ENCODE assay signal across 11 cellular contexts in genomic region chr6:146850238-146850896, GRCh38.
DNase-seq lines count a peak whose midpoint lies in the region; ATAC-seq and TF ChIP-seq lines count a peak whose summit lies in the region.
"Had no signal": no experiment of that assay in that cellular context is flagged by ENCODE, and none has a peak within 500 bp of the region (broad histone marks: within the 10 kb centered on the region; RNA-seq: fewer than 3 reads in every experiment).

No MANE protein-coding gene starts in this region.

- WGBS in mesendoderm (ENCODE audit: extremely low coverage, insufficient coverage, low lambda C conversion rate), result no CpG with 5 or more reads among the region's 6 CpGs

- no peak overlapping the region for H3K23ac ChIP-seq in mesendoderm (ENCODE audit: low read length)

- H3K36me3 ChIP-seq in mesendoderm (ENCODE audit: control insufficient read depth, insufficient read depth, low read length), result no peaks in the 10 kb centered on the region
- H3K36me3 ChIP-seq: transverse colon had no signal

- H2AK5ac ChIP-seq in mesendoderm (ENCODE audit: low read length), result no peak overlapping the region

- H3K18ac ChIP-seq in mesendoderm (ENCODE audit: low read length), result no peak overlapping the region

- CTCF ChIA-PET in Calu3 (lab: Charles Lee), result no interaction called here

- no peaks in the 10 kb centered on the region for H3K79me2 ChIP-seq in mesendoderm (ENCODE audit: control insufficient read depth, insufficient read depth, low read length)

- intact Hi-C loops in Calu3 (cut with micrococcal nuclease; ENCODE audit: unreplicated experiment), result no loop called here

- H3K9me3 Mint-ChIP-seq in Calu3 (ENCODE audit: low read depth, unreplicated experiment) (peaks cover 2% of the 10 kb centered on the region), progenitor cell of endocrine pancreas (ENCODE audit: low read depth) (peaks cover 20% of the 10 kb centered on the region)

- no peaks in the 10 kb centered on the region for H3K36me3 Mint-ChIP-seq in Calu3 (ENCODE audit: insufficient read depth, unreplicated experiment)
- peaks cover 3% of the 10 kb centered on the region for H3K36me3 Mint-ChIP-seq in progenitor cell of endocrine pancreas (ENCODE audit: insufficient read depth)

- no peak overlapping the region for H4K5ac ChIP-seq in mesendoderm (ENCODE audit: low read length)

- DNase-seq in EH (ENCODE audit: low read depth) (peak; percentile 73), amniotic epithelial cell (ENCODE audit: low read depth) (peak; percentile 94), mesendoderm (peak; percentile 31), GM10266 (ENCODE audit: extremely low spot score) (no peak), Calu3 (no peak), progenitor cell of endocrine pancreas (ENCODE audit: low spot score, unreplicated experiment) (no peak), NCI-H526 (lab: John Stamatoyannopoulos, UW) (no peak)
- DNase-seq: activated CD8-positive, alpha-beta memory T cell treated with anti-CD3 and anti-CD28 coated beads, Interleukin-2, amount 10 ng/mL, durations not matched to agents 7 days and 5 days; transverse colon had no signal

- H3K4me3 ChIP-seq in mesendoderm (ENCODE audit: low read length), result no peak overlapping the region
- H3K4me3 ChIP-seq: transverse colon had no signal

- no peak overlapping the region for H4K8ac ChIP-seq in mesendoderm (ENCODE audit: low read depth, low read length)

- no peak overlapping the region for H2BK120ac ChIP-seq in mesendoderm (ENCODE audit: low read depth, low read length)

- H2BK5ac ChIP-seq in mesendoderm (ENCODE audit: low read length), result no peak overlapping the region

- H3K9ac ChIP-seq in mesendoderm (ENCODE audit: low read length), result no peak overlapping the region

- H3K4me1 Mint-ChIP-seq in Calu3 (ENCODE audit: low read depth, unreplicated experiment) (no peaks in the 10 kb centered on the region), progenitor cell of endocrine pancreas (ENCODE audit: low read depth) (peaks cover 8% of the 10 kb centered on the region)

- H3K4ac ChIP-seq in mesendoderm (ENCODE audit: low read depth, low read length), result no peak overlapping the region

- H3K27me3 Mint-ChIP-seq in Calu3 (ENCODE audit: unreplicated experiment) (no peaks in the 10 kb centered on the region), progenitor cell of endocrine pancreas (no peaks in the 10 kb centered on the region)

- H3K4me2 ChIP-seq in mesendoderm (ENCODE audit: low read length), result no peak overlapping the region

- no peaks in the 10 kb centered on the region for H3K4me1 ChIP-seq in mesendoderm (ENCODE audit: control insufficient read depth, low read depth, low read length)
- H3K4me1 ChIP-seq: transverse colon had no signal

- H3K27ac ChIP-seq in mesendoderm (ENCODE audit: low read depth, low read length), result no peak overlapping the region
- H3K27ac ChIP-seq: transverse colon had no signal

- H3K27me3 ChIP-seq in mesendoderm (ENCODE audit: insufficient read depth, low read length, poor library complexity), result no peaks in the 10 kb centered on the region
- H3K27me3 ChIP-seq: transverse colon had no signal

- no TSS peak for BruUV-seq in Calu3 (replicated peaks; lab: Mats Ljungman, UMichigan)

- TF ChIP-seq CTCF in GM10266 (IDR thresholded peaks at IDR 0.05; ENCODE audit: control insufficient read depth, insufficient read depth, low read depth, missing control alignments) (no peak), Calu3 (IDR thresholded peaks at IDR 0.05; ENCODE audit: unreplicated experiment) (no peak), progenitor cell of endocrine pancreas (IDR thresholded peaks at IDR 0.05; ENCODE audit: unreplicated experiment) (no peak)

- H3K56ac ChIP-seq in mesendoderm (ENCODE audit: low read length), result no peak overlapping the region

- H3K79me1 ChIP-seq in mesendoderm (ENCODE audit: low read length), result no peaks in the 10 kb centered on the region

- H3K4me3 Mint-ChIP-seq in Calu3 (ENCODE audit: low read depth, unreplicated experiment) (no peak overlapping the region), progenitor cell of endocrine pancreas (ENCODE audit: low read depth) (no peak overlapping the region)
- H3K4me3 Mint-ChIP-seq: activated CD8-positive, alpha-beta memory T cell treated with anti-CD3 and anti-CD28 coated beads, Interleukin-2, amount 10 ng/mL, durations not matched to agents 7 days and 5 days had no signal

- H3K27ac Mint-ChIP-seq in Calu3 (ENCODE audit: unreplicated experiment), result no peak overlapping the region
- H3K27ac Mint-ChIP-seq in progenitor cell of endocrine pancreas, result no peak overlapping the region
- H3K27ac Mint-ChIP-seq: activated CD8-positive, alpha-beta memory T cell treated with anti-CD3 and anti-CD28 coated beads, Interleukin-2, amount 10 ng/mL, durations not matched to agents 7 days and 5 days had no signal

- peak; percentile 52 for ATAC-seq in HG02798 (IDR thresholded peaks at IDR 0.05; ENCODE audit: poor library complexity, unreplicated experiment)
- ATAC-seq: activated CD8-positive, alpha-beta memory T cell treated with anti-CD3 and anti-CD28 coated beads, Interleukin-2, amount 10 ng/mL, durations not matched to agents 7 days and 5 days; Right ventricle myocardium inferior had no signal

- H2BK15ac ChIP-seq in mesendoderm (replicated peaks; ENCODE audit: low read depth), result no peak overlapping the region

Comparison
In these comparisons a context has a peak if more than half of its experiments do, and no peak if none do; other contexts are left out.
1. DNase-seq: peak in EH (single experiment), amniotic epithelial cell (single experiment) and mesendoderm (single experiment); none in GM10266 (single experiment), Calu3 (single experiment), progenitor cell of endocrine pancreas (single experiment) and NCI-H526 (0 of 2).